8 cellular contexts compared by ENCODE assay signal in the genomic region with DNA sequence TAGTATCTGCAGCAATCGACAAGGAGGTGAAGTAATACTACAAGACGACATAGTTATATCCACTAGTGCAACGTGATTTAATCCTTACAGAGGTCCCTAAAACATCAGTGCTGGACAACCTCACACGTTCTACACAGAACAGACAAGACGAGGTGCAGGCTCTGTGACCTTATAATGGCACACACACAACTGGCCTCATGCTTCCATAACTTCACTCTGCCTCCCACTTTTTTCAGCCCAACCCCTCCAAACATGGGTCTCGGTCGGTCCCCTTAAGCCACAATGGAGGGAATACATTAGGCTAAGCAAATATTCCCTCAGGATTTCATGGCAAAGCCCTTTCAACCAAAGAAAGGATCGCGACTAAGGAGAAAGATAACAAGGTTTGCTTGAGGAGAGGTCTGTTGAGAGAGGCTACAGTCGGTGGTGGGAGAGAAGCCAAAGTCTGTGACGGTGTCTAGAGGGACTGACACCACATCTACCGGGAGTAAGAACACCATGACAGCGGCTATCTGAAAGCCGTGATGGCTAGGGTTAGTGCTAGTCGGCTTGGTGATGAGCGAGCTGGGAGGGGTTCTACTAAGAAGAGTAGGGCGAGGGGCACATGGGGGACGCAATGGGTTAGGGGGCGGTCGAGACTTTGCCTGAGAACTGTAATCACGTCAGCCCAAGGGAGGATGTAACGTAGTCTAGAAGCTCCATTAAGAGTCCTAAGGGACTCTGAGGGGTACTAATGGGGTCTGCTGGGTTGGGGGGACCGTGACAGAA. TPM values are rescaled to one million over a fixed set of nuclear protein-coding genes. Genes with fewer than 3 reads are reported as not detected.
A peak's percentile ranks its signal among the peaks of the same experiment; 100 is the strongest.
DNase-seq lines count a peak whose midpoint lies in the region; ATAC-seq, FAIRE-seq and TF ChIP-seq lines count a peak whose summit lies in the region.

No MANE protein-coding gene starts in this region.

- H3K9me3 ChIP-seq in RWPE2 (ENCODE audit: severe bottlenecking) (no peaks in the 10 kb centered on the region), colonic mucosa (no peaks in the 10 kb centered on the region), HepG2 (ENCODE audit: low read length) (no peaks in the 10 kb centered on the region)

- intact Hi-C loops in colonic mucosa (cut with DNase I) = no loop called here
- intact Hi-C loops in HepG2 (cut with micrococcal nuclease; ENCODE audit: unreplicated experiment) = no loop called here

- H3K4me3 ChIP-seq in RWPE2 (ENCODE audit: severe bottlenecking) (peak overlapping the region; percentile 92), colonic mucosa (peak overlapping the region; percentile 62), HepG2 (replicated peaks in 1 of 3; ENCODE audit: insufficient read depth in 1 of 3, low read depth in 2 of 3, low read length in 3 of 3) (peak overlapping the region; percentile 74 to 95 (median 93))

- BruUV-seq in HepG2 (replicated peaks; lab: Mats Ljungman, UMichigan) = no TSS peak

- H2AFZ ChIP-seq in HepG2 (ENCODE audit: low read length) = peak overlapping the region; percentile 81

- DNase-seq in ELF-1 (ENCODE audit: low read depth, low spot score) = peak; percentile 42
- peak; percentile 27 for DNase-seq in HCEC 1CT
- no peak for DNase-seq in RWPE2 (ENCODE audit: low spot score)
- DNase-seq in colonic mucosa = no peak
- no peak for DNase-seq in HepG2 (ENCODE audit: low spot score)
- DNase-seq in stimulated activated naive CD4-positive, alpha-beta T cell (lab: John Stamatoyannopoulos, UW) = peak in 4 of 6 experiments; percentile 29 to 67 (median 41)
- DNase-seq in NCI-H1048 (lab: John Stamatoyannopoulos, UW) = no peak
- no peak for DNase-seq in SKM-1 treated with dmso at 0.1 percent for 144 hours (lab: John Stamatoyannopoulos, UW; ENCODE audit: unreplicated experiment)

- TF ChIP-seq EP300 in HepG2 (IDR thresholded peaks at IDR 0.05; ENCODE audit: low read depth in 2 of 2, low read length in 2 of 2) (no peak), HepG2 (CRISPR knock-in tag; IDR thresholded peaks at IDR 0.05; ENCODE audit: borderline replicate concordance) (no peak)

- ATAC-seq in RWPE2 (ENCODE audit: low read depth) (peak; percentile 14), HepG2 (peak; percentile 40)

- peaks cover 4% of the 10 kb centered on the region; the same call in 1 of the 2 replicates for H4K20me1 ChIP-seq in HepG2 (ENCODE audit: insufficient read depth, low read length)

- no peak for TF ChIP-seq RAD21 in HepG2 (CRISPR knock-in tag; IDR thresholded peaks at IDR 0.05)

- H3K27ac ChIP-seq in RWPE2 (ENCODE audit: poor library complexity, severe bottlenecking) = peak overlapping the region; percentile 80
- peak overlapping the region; percentile 86 for H3K27ac ChIP-seq in colonic mucosa
- peak overlapping the region; percentile 73 for H3K27ac ChIP-seq in HepG2 (ENCODE audit: extremely low read length, insufficient read depth, low read length)

- H3K4me1 ChIP-seq in RWPE2 (ENCODE audit: insufficient read depth, poor library complexity, severe bottlenecking) (peaks cover 7% of the 10 kb centered on the region), colonic mucosa (no peaks in the 10 kb centered on the region), HepG2 (ENCODE audit: insufficient read depth, low read length) (peaks cover 26% of the 10 kb centered on the region)

- FAIRE-seq in HepG2 (lab: Jason Lieb, UNC) = no peak

- H3K4me2 ChIP-seq in HepG2 (ENCODE audit: low read depth, low read length) = peak overlapping the region; percentile 96

- POLR2A ChIA-PET in HepG2 (lab: Yijun Ruan, JAX) = interaction anchor here (0.5 to 1.5 kb wide), 2 partner anchors 12 to 14 kb away, joined by 3 read pairs; no protein-coding TSS in a partner anchor

- peak overlapping the region; percentile 69 to 87 for H3K9ac ChIP-seq in colonic mucosa (ENCODE audit: low read depth in 2 of 2, low read length in 2 of 2)
- H3K9ac ChIP-seq in HepG2 (ENCODE audit: insufficient read depth, low read depth, low read length) = peak overlapping the region; percentile 70

- H3K36me3 ChIP-seq in RWPE2 (ENCODE audit: low read depth) = no peaks in the 10 kb centered on the region
- H3K36me3 ChIP-seq in colonic mucosa = no peaks in the 10 kb centered on the region
- H3K36me3 ChIP-seq in HepG2 (replicated peaks in 1 of 2; ENCODE audit: control insufficient read depth in 1 of 2, insufficient read depth in 2 of 2, low read length in 2 of 2) = no peaks in the 10 kb centered on the region

- TF ChIP-seq POLR2A in HepG2 (IDR thresholded peaks at IDR 0.05; ENCODE audit: insufficient read depth in 1 of 2, low read depth in 2 of 2, low read length in 2 of 2) = no peak

- in situ Hi-C loops in HepG2 (cut with HindIII; ENCODE audit: extremely low pct_ligation_motif_present, low pct_unique_long_range_greater_than_20kb) = no loop called here

- no peak for TF ChIP-seq CTCF in RWPE2 (IDR thresholded peaks at IDR 0.05; ENCODE audit: poor library complexity, severe bottlenecking)
- TF ChIP-seq CTCF in colonic mucosa (IDR thresholded peaks at IDR 0.05) = no peak
- TF ChIP-seq CTCF in HepG2 (CRISPR knock-in tag; IDR thresholded peaks at IDR 0.05) = no peak

- H3K27me3 ChIP-seq in RWPE2 (ENCODE audit: insufficient read depth, poor library complexity, severe bottlenecking) (no peaks in the 10 kb centered on the region), colonic mucosa (no peaks in the 10 kb centered on the region), HepG2 (ENCODE audit: control insufficient read depth in 1 of 2, insufficient read depth in 2 of 2, low read length in 2 of 2) (no peaks in the 10 kb centered on the region)

- WGBS in HepG2 (ENCODE audit: low lambda C conversion rate) = 5% methylated on average over 22 of the region's 23 CpGs

- CTCF ChIA-PET in HepG2 (lab: Yijun Ruan, JAX; ENCODE audit: low intra/inter-chr PET ratio, low total read pairs) = no interaction called here

- peaks cover 13% of the 10 kb centered on the region for H3K79me2 ChIP-seq in HepG2 (ENCODE audit: insufficient read depth, low read length)

RNA-seq across cellular contexts. Expression of gene MYO9A, which starts 1.1 kb away (rescaled TPM):
- total RNA-seq in colonic mucosa (10 to 100 TPM; 27.5 to 34.3 TPM), HepG2 (2016; rRNA removed; fragmentation: Illumina TruSeq; extraction: Trizol) (12.9 and 15.3 TPM in 2 replicates)
- total RNA-seq in HepG2 (2016; cell fraction: cytosol; rRNA removed; fragmentation: Illumina TruSeq; extraction: Trizol; ENCODE audit: low read depth) = 23.4 and 25.1 TPM in 2 replicates
- total RNA-seq in HepG2 (2016; cell fraction: insoluble cytoplasmic fraction; rRNA removed; fragmentation: Illumina TruSeq; extraction: Trizol) = 12.3 and 13.5 TPM in 2 replicates
- total RNA-seq in HepG2 (2016; cell fraction: membrane; rRNA removed; fragmentation: Illumina TruSeq; extraction: Trizol) = 13.0 and 19.2 TPM in 2 replicates
- 22.0 and 25.2 TPM in 2 replicates for total RNA-seq in HepG2 (2016; cell fraction: nucleus; rRNA removed; fragmentation: Illumina TruSeq; extraction: Trizol)
- polyA plus RNA-seq in HepG2 (2011; rRNA removed) = 4.8 and 5.8 TPM in 2 replicates
- 2.2 and 3.1 TPM in 2 replicates for polyA plus RNA-seq in HepG2 (2011; cell fraction: cytosol; rRNA removed)
- polyA plus RNA-seq in HepG2 (2011; cell fraction: nucleus; rRNA removed) = 9.4 and 11.5 TPM in 2 replicates
- 4.1 and 4.7 TPM in 2 replicates for polyA plus RNA-seq in HepG2 (2012)
- polyA plus RNA-seq in HepG2 (2016; cell fraction: cytosol; fragmentation: Illumina TruSeq; extraction: Trizol; ENCODE audit: low read depth) = 0.09 and 0.14 TPM in 2 replicates
- polyA plus RNA-seq in HepG2 (2016; cell fraction: insoluble cytoplasmic fraction; fragmentation: Illumina TruSeq; extraction: Trizol; ENCODE audit: low read depth) = 3.3 and 4.5 TPM in 2 replicates
- polyA plus RNA-seq in HepG2 (2016; cell fraction: membrane; fragmentation: Illumina TruSeq; extraction: Trizol; ENCODE audit: low read depth) = 0.35 and 0.40 TPM in 2 replicates
- polyA plus RNA-seq in HepG2 (2016; cell fraction: nucleus; fragmentation: Illumina TruSeq; extraction: Trizol; ENCODE audit: insufficient read depth, low read depth) = 7.8 and 8.8 TPM in 2 replicates
- 31.5 and 58.0 TPM in 2 replicates for polyA minus RNA-seq in HepG2 (2011; rRNA and poly(A)+ RNA removed; ENCODE audit: low replicate concordance)
- polyA minus RNA-seq in HepG2 (2011; cell fraction: cytosol; rRNA and poly(A)+ RNA removed) = 14.8 TPM in 2 replicates
- polyA minus RNA-seq in HepG2 (2011; cell fraction: nucleus; rRNA and poly(A)+ RNA removed) = 75.4 and 78.3 TPM in 2 replicates

RNA-seq across cellular contexts. Expression of gene SENP8, which starts 1.3 kb away (rescaled TPM):
- total RNA-seq in colonic mucosa = 1 to 10 TPM; 2.3 to 4.2 TPM
- total RNA-seq in HepG2 (2016; rRNA removed; fragmentation: Illumina TruSeq; extraction: Trizol) = 2.7 and 4.2 TPM in 2 replicates
- 1.7 and 2.0 TPM in 2 replicates for total RNA-seq in HepG2 (2016; cell fraction: cytosol; rRNA removed; fragmentation: Illumina TruSeq; extraction: Trizol; ENCODE audit: low read depth)
- total RNA-seq in HepG2 (2016; cell fraction: insoluble cytoplasmic fraction; rRNA removed; fragmentation: Illumina TruSeq; extraction: Trizol) = 2.9 and 3.6 TPM in 2 replicates
- 3.1 and 4.7 TPM in 2 replicates for total RNA-seq in HepG2 (2016; cell fraction: membrane; rRNA removed; fragmentation: Illumina TruSeq; extraction: Trizol)
- total RNA-seq in HepG2 (2016; cell fraction: nucleus; rRNA removed; fragmentation: Illumina TruSeq; extraction: Trizol) = 1.5 and 1.9 TPM in 2 replicates
- polyA plus RNA-seq in HepG2 (2011; rRNA removed) = 2.8 and 3.0 TPM in 2 replicates
- 0.67 and 1.2 TPM in 2 replicates for polyA plus RNA-seq in HepG2 (2011; cell fraction: cytosol; rRNA removed)
- polyA plus RNA-seq in HepG2 (2011; cell fraction: nucleus; rRNA removed) = 0.55 and 0.76 TPM in 2 replicates
- polyA plus RNA-seq in HepG2 (2012) = 1.3 and 1.6 TPM in 2 replicates
- polyA plus RNA-seq in HepG2 (2016; cell fraction: cytosol; fragmentation: Illumina TruSeq; extraction: Trizol; ENCODE audit: low read depth) = 0.55 and 0.58 TPM in 2 replicates
- polyA plus RNA-seq in HepG2 (2016; cell fraction: insoluble cytoplasmic fraction; fragmentation: Illumina TruSeq; extraction: Trizol; ENCODE audit: low read depth) = 3.7 and 4.8 TPM in 2 replicates
- 0.64 and 1.0 TPM in 2 replicates for polyA plus RNA-seq in HepG2 (2016; cell fraction: membrane; fragmentation: Illumina TruSeq; extraction: Trizol; ENCODE audit: low read depth)
- 1.7 and 2.0 TPM in 2 replicates for polyA plus RNA-seq in HepG2 (2016; cell fraction: nucleus; fragmentation: Illumina TruSeq; extraction: Trizol; ENCODE audit: insufficient read depth, low read depth)
- polyA minus RNA-seq in HepG2 (2011; rRNA and poly(A)+ RNA removed; ENCODE audit: low replicate concordance) = 8.9 and 17.1 TPM in 2 replicates
- 2.3 and 2.9 TPM in 2 replicates for polyA minus RNA-seq in HepG2 (2011; cell fraction: cytosol; rRNA and poly(A)+ RNA removed)
- 0.90 and 1.7 TPM in 2 replicates for polyA minus RNA-seq in HepG2 (2011; cell fraction: nucleus; rRNA and poly(A)+ RNA removed)

Comparison
In these comparisons a context has a peak if more than half of its experiments do, and no peak if none do; other contexts are left out.
1. DNase-seq: peak in ELF-1 (single experiment), HCEC 1CT (single experiment) and stimulated activated naive CD4-positive, alpha-beta T cell (4 of 6); none in RWPE2 (single experiment), colonic mucosa (single experiment), HepG2 (single experiment), NCI-H1048 (single experiment) and SKM-1 treated with dmso at 0.1 percent for 144 hours (single experiment).
2. Peak in every context shown above with its lines, with median percentiles within 50 percentile points of each other: H3K27ac ChIP-seq and H3K4me3 ChIP-seq.